ENCODE assay signal across 2 cellular contexts in the genomic region with DNA sequence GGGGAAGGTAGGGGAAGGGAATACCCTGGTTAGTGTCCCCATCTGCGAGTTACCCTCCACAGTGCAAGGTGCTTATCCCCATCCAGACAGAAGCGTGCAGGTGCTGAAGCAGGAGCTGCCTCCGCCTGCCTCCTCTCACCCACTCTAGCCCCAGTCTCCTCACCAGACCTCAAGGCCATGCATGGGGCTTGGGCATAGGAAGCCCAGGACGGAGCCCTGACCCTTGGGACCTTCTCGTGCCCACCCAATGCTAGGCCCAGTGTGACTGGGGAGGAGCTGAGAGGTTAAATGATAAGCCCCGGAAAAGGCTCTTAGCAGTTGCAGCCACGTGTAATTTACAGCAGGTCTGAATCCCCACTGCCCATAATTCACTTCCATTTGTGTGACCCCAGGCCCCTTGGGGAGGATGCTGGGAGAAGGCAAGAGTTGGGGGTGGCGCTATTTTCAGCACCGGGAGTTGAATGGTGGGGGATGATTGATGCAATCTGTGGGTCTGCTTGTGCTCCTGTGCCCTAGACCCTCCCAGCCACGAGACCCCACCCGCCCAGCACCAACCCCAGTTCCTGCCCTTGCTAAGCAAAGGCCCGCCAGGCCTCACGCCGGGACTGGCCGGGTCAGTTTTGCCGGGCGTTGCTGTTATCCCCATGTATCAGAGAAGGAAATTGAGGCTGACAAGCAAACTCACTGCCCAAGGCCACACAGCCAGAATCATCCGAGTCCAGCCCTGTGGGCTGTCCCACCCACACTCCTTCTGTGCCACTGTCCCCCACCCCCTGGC.
TF ChIP-seq lines count a peak whose summit lies in the region.

No MANE protein-coding gene starts in this region.

TF ChIP-seq in SK-N-SH, 30 proteins besides CTCF, POLR2A, EP300 and RAD21:
- TF ChIP-seq GABPA (IDR thresholded peaks at IDR 0.05; ENCODE audit: low read depth) (no peak), FOSL2 (IDR thresholded peaks at IDR 0.05; ENCODE audit: borderline replicate concordance, low read depth) (no peak)
TF ChIP-seq in SK-N-SH: peak in this region for 0.

TF ChIP-seq in SK-N-SH treated with all-trans-retinoic acid at 6 μM for 48 hours, 23 proteins besides CTCF, POLR2A, EP300 and RAD21:
- TF ChIP-seq, protein P1, sequence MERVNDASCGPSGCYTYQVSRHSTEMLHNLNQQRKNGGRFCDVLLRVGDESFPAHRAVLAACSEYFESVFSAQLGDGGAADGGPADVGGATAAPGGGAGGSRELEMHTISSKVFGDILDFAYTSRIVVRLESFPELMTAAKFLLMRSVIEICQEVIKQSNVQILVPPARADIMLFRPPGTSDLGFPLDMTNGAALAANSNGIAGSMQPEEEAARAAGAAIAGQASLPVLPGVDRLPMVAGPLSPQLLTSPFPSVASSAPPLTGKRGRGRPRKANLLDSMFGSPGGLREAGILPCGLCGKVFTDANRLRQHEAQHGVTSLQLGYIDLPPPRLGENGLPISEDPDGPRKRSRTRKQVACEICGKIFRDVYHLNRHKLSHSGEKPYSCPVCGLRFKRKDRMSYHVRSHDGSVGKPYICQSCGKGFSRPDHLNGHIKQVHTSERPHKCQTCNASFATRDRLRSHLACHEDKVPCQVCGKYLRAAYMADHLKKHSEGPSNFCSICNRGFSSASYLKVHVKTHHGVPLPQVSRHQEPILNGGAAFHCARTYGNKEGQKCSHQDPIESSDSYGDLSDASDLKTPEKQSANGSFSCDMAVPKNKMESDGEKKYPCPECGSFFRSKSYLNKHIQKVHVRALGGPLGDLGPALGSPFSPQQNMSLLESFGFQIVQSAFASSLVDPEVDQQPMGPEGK (CRISPR knock-in tag; IDR thresholded peaks at IDR 0.05; ENCODE audit: borderline replicate concordance) = no peak
- TF ChIP-seq ESRRG (CRISPR knock-in tag; IDR thresholded peaks at IDR 0.05) (no peak), CREB5 (CRISPR knock-in tag; IDR thresholded peaks at IDR 0.05; ENCODE audit: low read depth) (no peak), ZNF8 (CRISPR knock-in tag; IDR thresholded peaks at IDR 0.05) (no peak), RARB (CRISPR knock-in tag; IDR thresholded peaks at IDR 0.05) (no peak)
- TF ChIP-seq, protein P2, sequence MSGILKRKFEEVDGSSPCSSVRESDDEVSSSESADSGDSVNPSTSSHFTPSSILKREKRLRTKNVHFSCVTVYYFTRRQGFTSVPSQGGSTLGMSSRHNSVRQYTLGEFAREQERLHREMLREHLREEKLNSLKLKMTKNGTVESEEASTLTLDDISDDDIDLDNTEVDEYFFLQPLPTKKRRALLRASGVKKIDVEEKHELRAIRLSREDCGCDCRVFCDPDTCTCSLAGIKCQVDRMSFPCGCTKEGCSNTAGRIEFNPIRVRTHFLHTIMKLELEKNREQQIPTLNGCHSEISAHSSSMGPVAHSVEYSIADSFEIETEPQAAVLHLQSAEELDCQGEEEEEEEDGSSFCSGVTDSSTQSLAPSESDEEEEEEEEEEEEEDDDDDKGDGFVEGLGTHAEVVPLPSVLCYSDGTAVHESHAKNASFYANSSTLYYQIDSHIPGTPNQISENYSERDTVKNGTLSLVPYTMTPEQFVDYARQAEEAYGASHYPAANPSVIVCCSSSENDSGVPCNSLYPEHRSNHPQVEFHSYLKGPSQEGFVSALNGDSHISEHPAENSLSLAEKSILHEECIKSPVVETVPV (CRISPR knock-in tag; IDR thresholded peaks at IDR 0.05) = no peak
- TF ChIP-seq, protein P3, sequence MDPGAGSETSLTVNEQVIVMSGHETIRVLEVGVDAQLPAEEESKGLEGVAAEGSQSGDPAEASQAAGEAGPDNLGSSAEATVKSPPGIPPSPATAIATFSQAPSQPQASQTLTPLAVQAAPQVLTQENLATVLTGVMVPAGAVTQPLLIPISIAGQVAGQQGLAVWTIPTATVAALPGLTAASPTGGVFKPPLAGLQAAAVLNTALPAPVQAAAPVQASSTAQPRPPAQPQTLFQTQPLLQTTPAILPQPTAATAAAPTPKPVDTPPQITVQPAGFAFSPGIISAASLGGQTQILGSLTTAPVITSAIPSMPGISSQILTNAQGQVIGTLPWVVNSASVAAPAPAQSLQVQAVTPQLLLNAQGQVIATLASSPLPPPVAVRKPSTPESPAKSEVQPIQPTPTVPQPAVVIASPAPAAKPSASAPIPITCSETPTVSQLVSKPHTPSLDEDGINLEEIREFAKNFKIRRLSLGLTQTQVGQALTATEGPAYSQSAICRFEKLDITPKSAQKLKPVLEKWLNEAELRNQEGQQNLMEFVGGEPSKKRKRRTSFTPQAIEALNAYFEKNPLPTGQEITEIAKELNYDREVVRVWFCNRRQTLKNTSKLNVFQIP (CRISPR knock-in tag; IDR thresholded peaks at IDR 0.05; ENCODE audit: borderline replicate concordance, low read depth) = no peak
